In genomic region chr5:149422429-149423286, GRCh38 we compare ENCODE assay signal across 10 cellular contexts. TPM values are rescaled to one million over a fixed set of nuclear protein-coding genes. Genes with fewer than 3 reads are reported as not detected.
DNase-seq lines count a peak whose midpoint lies in the region; ATAC-seq, FAIRE-seq and TF ChIP-seq lines count a peak whose summit lies in the region.
"Had no signal": no experiment of that assay in that cellular context is flagged by ENCODE, and none has a peak within 500 bp of the region (broad histone marks: within the 10 kb centered on the region; RNA-seq: fewer than 3 reads in every experiment).

No MANE protein-coding gene starts in this region.

- TF ChIP-seq CTCF in cardiac muscle cell (IDR thresholded peaks at IDR 0.05; ENCODE audit: low read depth, low read length): no peak

- H3K9ac ChIP-seq in trophoblast cell (ENCODE audit: low read length): peak overlapping the region; percentile 10

- H3K27me3 ChIP-seq in cardiac muscle cell (no peaks in the 10 kb centered on the region), trophoblast cell (ENCODE audit: insufficient read depth, low read length) (no peaks in the 10 kb centered on the region)

- H4K91ac ChIP-seq in trophoblast cell (ENCODE audit: low read depth, low read length): peak overlapping the region; percentile 99

- peak overlapping the region; percentile 97 for H2BK120ac ChIP-seq in trophoblast cell (ENCODE audit: insufficient read depth, low read length, poor library complexity)

- peak overlapping the region; percentile 7 for H3K4me3 ChIP-seq in cardiac muscle cell
- H3K4me3 ChIP-seq in trophoblast cell (ENCODE audit: low read depth, low read length): no peak overlapping the region

- H4K12ac ChIP-seq in trophoblast cell (ENCODE audit: low read depth, low read length): peak overlapping the region; percentile 59

- H3K79me1 ChIP-seq in trophoblast cell (ENCODE audit: low read length): peaks cover 51% of the 10 kb centered on the region

- peak overlapping the region; percentile 100 for H3K27ac ChIP-seq in cardiac muscle cell
- H3K27ac ChIP-seq in trophoblast cell (ENCODE audit: low read depth, low read length): peak overlapping the region; percentile 96

- H3K4me1 ChIP-seq in cardiac muscle cell (ENCODE audit: low read depth) (peaks cover 84% of the 10 kb centered on the region), trophoblast cell (ENCODE audit: control insufficient read depth in 1 of 2, insufficient read depth in 2 of 2, low read length in 2 of 2) (peaks cover 51 to 65% of the 10 kb centered on the region in 2 experiments)

- DNase-seq in EH (ENCODE audit: low read depth) (peak; percentile 90), cardiac muscle cell (ENCODE audit: low read depth in 1 of 2, low spot score in 1 of 2) (peak; percentile 89 to 95), trophoblast cell (no peak), SKM-1 treated with dmso at 0.1 percent for 144 hours (lab: John Stamatoyannopoulos, UW; ENCODE audit: unreplicated experiment) (no peak), NCI-H2081 treated with DMSO at 0.1 percent for 48 hours (lab: John Stamatoyannopoulos, UW) (no peak)
- no peak for DNase-seq in activated T-cell treated with anti-CD3 and anti-CD28 coated beads, Interleukin-2, amount 50 U/mL, for 48 hours
- DNase-seq: hypothalamus had no signal

- H3K79me2 ChIP-seq in trophoblast cell (ENCODE audit: control insufficient read depth, insufficient read depth, low read length, poor library complexity): peaks cover 8% of the 10 kb centered on the region

- peak overlapping the region; percentile 96 for H3K14ac ChIP-seq in trophoblast cell (ENCODE audit: low read length)

- peak overlapping the region; percentile 21 for H3K4me2 ChIP-seq in trophoblast cell (ENCODE audit: low read length)

- ATAC-seq in HG02678 (IDR thresholded peaks at IDR 0.05; ENCODE audit: unreplicated experiment): no peak

- H3K23ac ChIP-seq in trophoblast cell (ENCODE audit: low read length): no peak overlapping the region

- H3K36me3 ChIP-seq in cardiac muscle cell (peaks cover 5% of the 10 kb centered on the region), trophoblast cell (ENCODE audit: control insufficient read depth in 1 of 2, insufficient read depth in 2 of 2, low read length in 2 of 2) (no peaks in the 10 kb centered on the region)

- H4K8ac ChIP-seq in trophoblast cell (ENCODE audit: low read depth, low read length): peak overlapping the region; percentile 90

- H2AFZ ChIP-seq in trophoblast cell (ENCODE audit: insufficient read depth, low read length, poor library complexity): peak overlapping the region; percentile 47

- H2BK5ac ChIP-seq in trophoblast cell (ENCODE audit: low read depth, low read length, poor library complexity): peak overlapping the region; percentile 98

- peak overlapping the region; percentile 56 for H3K4ac ChIP-seq in trophoblast cell (ENCODE audit: low read depth, low read length)

- H2BK12ac ChIP-seq in trophoblast cell (ENCODE audit: low read length): peak overlapping the region; percentile 95

- no peaks in the 10 kb centered on the region for H3K9me3 ChIP-seq in cardiac muscle cell (ENCODE audit: low read depth)
- H3K9me3 ChIP-seq in trophoblast cell (ENCODE audit: insufficient read depth, low read depth, low read length): no peaks in the 10 kb centered on the region

- peak; percentile 81 for FAIRE-seq in TTC549 (lab: Jason Lieb, UNC)

- H3K18ac ChIP-seq in trophoblast cell (ENCODE audit: low read length): peak overlapping the region; percentile 97

- WGBS in trophoblast cell (ENCODE audit: extremely low coverage, insufficient coverage, insufficient read length): no CpG with 5 or more reads among the region's 22 CpGs

- H2AK5ac ChIP-seq in trophoblast cell (ENCODE audit: low read length): peak overlapping the region; percentile 97

RNA-seq across cellular contexts. Expression of gene IL17B, which starts 43.6 kb away (rescaled TPM):
- 6.4 and 9.0 TPM in 2 replicates for total RNA-seq in cardiac muscle cell
- 3.9 and 5.8 TPM in 2 replicates for polyA plus RNA-seq in cardiac muscle cell
- polyA plus RNA-seq in trophoblast cell (2013): 0.25 and 0.26 TPM in 2 replicates
- total RNA-seq: HT1080 had no signal

Comparison
In these comparisons a context has a peak if more than half of its experiments do, and no peak if none do; other contexts are left out.
1. DNase-seq: peak in EH (single experiment) and cardiac muscle cell (2 of 2); none in trophoblast cell (0 of 2), SKM-1 treated with dmso at 0.1 percent for 144 hours (single experiment), activated T-cell treated with anti-CD3 and anti-CD28 coated beads, Interleukin-2, amount 50 U/mL, for 48 hours (0 of 2) and NCI-H2081 treated with DMSO at 0.1 percent for 48 hours (single experiment).